In genomic region chr1:208189716-208190115, GRCh38 we compare ENCODE assay signal across 1 cellular context.
TF ChIP-seq lines count a peak whose summit lies in the region.

No MANE protein-coding gene starts in this region.

TF ChIP-seq in SK-N-SH, 30 proteins besides CTCF, POLR2A, EP300 and RAD21 (continued from another document):
- no peak for TF ChIP-seq SMC3 (IDR thresholded peaks at IDR 0.05; ENCODE audit: low read depth, low read length)
- no peak for TF ChIP-seq RXRA (IDR thresholded peaks at IDR 0.05; ENCODE audit: borderline replicate concordance, low read depth)
- TF ChIP-seq USF2 (IDR thresholded peaks at IDR 0.05; ENCODE audit: borderline replicate concordance, low read depth, low read length), result no peak
- no peak for TF ChIP-seq FOXM1 (IDR thresholded peaks at IDR 0.05; ENCODE audit: low read depth)
- TF ChIP-seq FOSL2 (IDR thresholded peaks at IDR 0.05; ENCODE audit: borderline replicate concordance, low read depth), result no peak
- no peak for TF ChIP-seq FOXJ3 (CRISPR knock-in tag; IDR thresholded peaks at IDR 0.05)
